ENCODE assay signal across 8 cellular contexts in genomic region chr5:159207222-159207615, GRCh38. TPM values are rescaled to one million over a fixed set of nuclear protein-coding genes. Genes with fewer than 3 reads are reported as not detected.
DNase-seq lines count a peak whose midpoint lies in the region; ATAC-seq, FAIRE-seq and TF ChIP-seq lines count a peak whose summit lies in the region.

No MANE protein-coding gene starts in this region.

- H3K18ac ChIP-seq in H1 (ENCODE audit: extremely low read depth, low read length) = no peak overlapping the region

- no peak for TF ChIP-seq RAD21 in H1 (IDR thresholded peaks at IDR 0.05 in 1 of 2, conservative IDR thresholded peaks at IDR 0.05 in 1 of 2; ENCODE audit: low read depth in 2 of 2, low read length in 2 of 2)

- DNase-seq in CD14-positive monocyte (ENCODE audit: low spot score) (no peak), NT2/D1 (ENCODE audit: low read depth, low spot score) (no peak), H1 (ENCODE audit: low read depth in 1 of 2, low spot score in 2 of 2) (no peak), GM10266 (ENCODE audit: extremely low spot score) (no peak), anterior cingulate cortex (lab: John Stamatoyannopoulos, UW) (no peak), UCSD-AML1 (lab: John Stamatoyannopoulos, UW; ENCODE audit: unreplicated experiment) (no peak)

- ATAC-seq in HG02571 (IDR thresholded peaks at IDR 0.05; ENCODE audit: unreplicated experiment) = no peak

- no peak overlapping the region for H3K56ac ChIP-seq in H1 (replicated peaks; ENCODE audit: insufficient read length, low read depth, low read length)

- no peak overlapping the region for H4K5ac ChIP-seq in H1 (ENCODE audit: insufficient read length, low read depth, low read length)

- H3K4me3 ChIP-seq in NT2/D1 (ENCODE audit: insufficient read length, low read depth) = peak overlapping the region; percentile 86
- H3K4me3 ChIP-seq in H1 (ENCODE audit: extremely low read depth in 1 of 4, insufficient read depth in 2 of 4, low read depth in 3 of 4, low read length in 4 of 4) = peak overlapping the region; percentile 86 to 95 (median 90); a peak in 7 of 8 replicates
- peak overlapping the region; percentile 98 for H3K4me3 ChIP-seq in neuron (ENCODE audit: low read length)

- H3K27me3 Mint-ChIP-seq in CD14-positive monocyte (ENCODE audit: low read depth in 3 of 3) = peaks cover 0 to 3% (median 0%) of the 10 kb centered on the region in 3 donors

- no peak overlapping the region for H3K4ac ChIP-seq in H1 (replicated peaks; ENCODE audit: insufficient read length, low read depth, low read length)

- no peak overlapping the region for H4K8ac ChIP-seq in H1 (ENCODE audit: extremely low read depth, insufficient read depth, low read length)

- H3K27ac Mint-ChIP-seq in CD14-positive monocyte = peak overlapping the region; percentile 12 to 95 (median 92)

- CTCF ChIA-PET in H1 (lab: Charles Lee; ENCODE audit: partially characterized antibody) = interaction anchor here (0.6 to 1.8 kb wide), 7 partner anchors 8 to 1739 kb away, joined by 3 to 7 read pairs (median 3); no protein-coding TSS in a partner anchor

- no peak overlapping the region for H2BK20ac ChIP-seq in H1 (ENCODE audit: low read length)

- no peak overlapping the region for H4K91ac ChIP-seq in H1 (replicated peaks; ENCODE audit: insufficient read length, low read length)

- H3K36me3 ChIP-seq in NT2/D1 (ENCODE audit: insufficient read depth, insufficient read length, low read length) = peaks cover 3% of the 10 kb centered on the region
- H3K36me3 ChIP-seq in H1 (ENCODE audit: control insufficient read depth in 2 of 4, insufficient read depth in 4 of 4, low read length in 3 of 4) = no peaks in the 10 kb centered on the region; a peak in 1 of 8 replicates
- H3K36me3 ChIP-seq in neuron (ENCODE audit: insufficient read depth, low read length) = peaks cover 8% of the 10 kb centered on the region

- peaks cover 10 to 12% of the 10 kb centered on the region in 2 donors for H3K36me3 Mint-ChIP-seq in CD14-positive monocyte

- H3K4me1 ChIP-seq in NT2/D1 (ENCODE audit: insufficient read depth, insufficient read length) (no peaks in the 10 kb centered on the region), H1 (replicated peaks in 1 of 4; ENCODE audit: control insufficient read depth in 3 of 4, insufficient read depth in 4 of 4, low read length in 3 of 4) (peaks cover 2 to 11% (median 4%) of the 10 kb centered on the region in 4 experiments; a peak in 5 of 7 replicates), neuron (ENCODE audit: insufficient read depth, low read length) (peaks cover 20% of the 10 kb centered on the region)

- H3K4me3 Mint-ChIP-seq in CD14-positive monocyte = peak overlapping the region; percentile 96 to 100

- no peaks in the 10 kb centered on the region for H3K9me3 Mint-ChIP-seq in CD14-positive monocyte

- peaks cover 21% of the 10 kb centered on the region for H3K23me2 ChIP-seq in H1 (ENCODE audit: low read depth, low read length)

- no peak overlapping the region for H2AFZ ChIP-seq in H1 (ENCODE audit: low read length)
- peak overlapping the region; percentile 57 for H2AFZ ChIP-seq in neuron (ENCODE audit: low read depth, low read length)

- H3K9me3 ChIP-seq in NT2/D1 (ENCODE audit: insufficient read depth, low read length) (no peaks in the 10 kb centered on the region), H1 (ENCODE audit: insufficient read depth in 2 of 2, low read depth in 1 of 2, low read length in 1 of 2) (no peaks in the 10 kb centered on the region), neuron (ENCODE audit: low read length) (no peaks in the 10 kb centered on the region)

- peak overlapping the region; percentile 84 to 96 for H3K4me2 ChIP-seq in H1 (ENCODE audit: insufficient read depth in 1 of 2, low read depth in 2 of 2, low read length in 2 of 2)

- TF ChIP-seq EP300 in H1 (IDR thresholded peaks at IDR 0.05; ENCODE audit: borderline replicate concordance in 1 of 2, low read depth in 2 of 2, low read length in 2 of 2) = no peak

- H3K4me1 Mint-ChIP-seq in CD14-positive monocyte = peaks cover 52% of the 10 kb centered on the region

- H2BK12ac ChIP-seq in H1 (ENCODE audit: low read depth, low read length) = 0 out of 2 replicates have a peak overlapping the region, but pooled peaks have one; percentile 31

- H3K9ac ChIP-seq in NT2/D1 (ENCODE audit: insufficient read length, low read depth) (peak overlapping the region; percentile 85), H1 (replicated peaks in 1 of 4; ENCODE audit: extremely low read depth in 1 of 4, low read depth in 3 of 4, low read length in 3 of 4) (peak overlapping the region in 2 of 4 experiments; percentile 13 to 83; a peak in 2 of 7 replicates)

- no peak overlapping the region for H2BK120ac ChIP-seq in H1 (replicated peaks; ENCODE audit: low read depth, low read length)

- H3K27ac ChIP-seq in H1 (ENCODE audit: low read depth, low read length) = no peak overlapping the region

- H3K79me2 ChIP-seq in H1 (ENCODE audit: control insufficient read depth in 1 of 2, insufficient read depth in 2 of 2, low read length in 2 of 2) = peaks cover 4 to 63% of the 10 kb centered on the region in 2 experiments; a peak in 3 of 4 replicates

- intact Hi-C loops in CD14-positive monocyte (cut with micrococcal nuclease) = loop anchor here in 1 of 2 donors (5.0 kb wide), 1 partner anchor 55 kb away; the partner anchor contains the start of gene UBLCP1

- H4K20me1 ChIP-seq in H1 (replicated peaks in 1 of 2; ENCODE audit: control insufficient read depth in 1 of 2, insufficient read depth in 2 of 2, low read length in 2 of 2) = peaks cover 4% of the 10 kb centered on the region in 2 experiments

- no peak overlapping the region for H2AK5ac ChIP-seq in H1 (ENCODE audit: low read depth, low read length)

- H3K14ac ChIP-seq in H1 (ENCODE audit: insufficient read length) = no peak overlapping the region

- no peak overlapping the region for H2BK15ac ChIP-seq in H1 (ENCODE audit: low read length)

- H3K23ac ChIP-seq in H1 (ENCODE audit: insufficient read length) = no peak overlapping the region

- no peak for TF ChIP-seq POLR2A in H1 (IDR thresholded peaks at IDR 0.05; ENCODE audit: control extremely low read depth in 1 of 2, low read depth in 2 of 2, low read length in 2 of 2)

- H3K79me1 ChIP-seq in H1 (ENCODE audit: low read depth, low read length) = peaks cover 2% of the 10 kb centered on the region; the same call in 1 of the 2 replicates

- TF ChIP-seq CTCF in CD14-positive monocyte (IDR thresholded peaks at IDR 0.05) = no peak
- TF ChIP-seq CTCF in H1 (IDR thresholded peaks at IDR 0.05; ENCODE audit: control extremely low read depth in 1 of 3, insufficient read depth in 1 of 3, low read depth in 1 of 3, low read length in 3 of 3) = no peak
- TF ChIP-seq CTCF in GM10266 (IDR thresholded peaks at IDR 0.05; ENCODE audit: control insufficient read depth, insufficient read depth, low read depth, missing control alignments) = no peak

- POLR2A ChIA-PET in H1 (lab: Charles Lee; ENCODE audit: partially characterized antibody) = interaction anchor here (0.7 to 1.8 kb wide), 4 partner anchors 9 to 40 kb away, joined by 3 to 7 read pairs (median 4); no protein-coding TSS in a partner anchor

- 68% methylated on average over 4 of the region's 4 CpGs; no CpG with 5 or more reads in 1 of the 2 experiments for WGBS in H1 (ENCODE audit: extremely low coverage in 1 of 2, insufficient coverage in 1 of 2, insufficient read length in 1 of 2, insufficient replicate concordance in 2 of 2, low coverage in 1 of 2, low lambda C conversion rate in 2 of 2, missing lambda C conversion rate in 1 of 2), 2 experiments

- no peak for FAIRE-seq in H1 (lab: Jason Lieb, UNC)

- no peak overlapping the region for H2BK5ac ChIP-seq in H1 (ENCODE audit: low read depth, low read length)

- H3K27me3 ChIP-seq in NT2/D1 (ENCODE audit: insufficient read depth, insufficient read length) (no peaks in the 10 kb centered on the region), H1 (replicated peaks in 1 of 4; ENCODE audit: control insufficient read depth in 3 of 4, extremely low read depth in 1 of 4, insufficient read depth in 3 of 4, low read length in 3 of 4) (peaks cover 0 to 5% (median 1%) of the 10 kb centered on the region in 4 experiments; a peak in 3 of 7 replicates), neuron (ENCODE audit: insufficient read depth, low read length) (no peaks in the 10 kb centered on the region)

TF ChIP-seq in H1, 55 proteins besides CTCF, POLR2A, EP300 and RAD21 (continues in another document):
- TF ChIP-seq TEAD4 (IDR thresholded peaks at IDR 0.05; ENCODE audit: low read depth, low read length) = no peak
- no peak for TF ChIP-seq SIX5 (IDR thresholded peaks at IDR 0.05; ENCODE audit: low read depth, low read length)
- no peak for TF ChIP-seq FOSL1 (IDR thresholded peaks at IDR 0.05; ENCODE audit: insufficient read depth, low read depth, low read length)
- TF ChIP-seq KDM4A (IDR thresholded peaks at IDR 0.05; ENCODE audit: low read depth, low read length, severe bottlenecking) = no peak
- no peak for TF ChIP-seq NANOG (IDR thresholded peaks at IDR 0.05; ENCODE audit: insufficient read depth, low read depth, low read length, poor library complexity, severe bottlenecking)
- TF ChIP-seq BCL11A (IDR thresholded peaks at IDR 0.05; ENCODE audit: low read depth in 2 of 2, low read length in 2 of 2) = no peak
- no peak for TF ChIP-seq SRF (IDR thresholded peaks at IDR 0.05; ENCODE audit: low read depth, low read length)
- TF ChIP-seq BACH1 (IDR thresholded peaks at IDR 0.05; ENCODE audit: low read length) = no peak

RNA-seq across cellular contexts. Expression of gene RNF145, which starts 2.1 kb away (rescaled TPM):
- polyA plus RNA-seq in CD14-positive monocyte = 10 to 100 TPM in 1 of 2 donors, 1 to 10 TPM in 1; 9.1 to 11.5 TPM
- 70.9 and 72.5 TPM in 2 replicates for total RNA-seq in H1 (2021; fragmentation: NEBNext Ultra II Directional; extraction: Animal tissue kit (Norgen Biotek cat#: 25700))
- 24.4 and 34.2 TPM in 2 replicates for polyA plus RNA-seq in H1 (2011; rRNA removed)
- 29.9 TPM for polyA plus RNA-seq in H1 (2011; cell fraction: cytosol; rRNA removed)
- polyA plus RNA-seq in H1 (2011; cell fraction: nucleus; rRNA removed) = 11.1 TPM
- polyA plus RNA-seq in H1 (2012, experiment 1 of 2) = 44.0 to 60.3 TPM (median 46.9 TPM) in 4 replicates
- 7.7 TPM for polyA plus RNA-seq in H1 (2012, experiment 2 of 2)
- 42.1 TPM for polyA plus RNA-seq in H1 (2013, experiment 1 of 2)
- 48.5 TPM for polyA plus RNA-seq in H1 (2013, experiment 2 of 2)
- polyA minus RNA-seq in H1 (2011; rRNA and poly(A)+ RNA removed) = 46.5 and 60.2 TPM in 2 replicates
- 22.0 TPM for polyA minus RNA-seq in H1 (2011; cell fraction: cytosol; rRNA and poly(A)+ RNA removed)
- polyA minus RNA-seq in H1 (2011; cell fraction: nucleus; rRNA and poly(A)+ RNA removed) = 21.1 TPM

RNA-seq across cellular contexts. Expression of gene UBLCP1, which starts 55.9 kb away (rescaled TPM):
- polyA plus RNA-seq in CD14-positive monocyte (10 to 100 TPM; 22.7 to 31.5 TPM), H1 (2011; rRNA removed) (6.8 and 13.0 TPM in 2 replicates)
- 40.9 and 43.0 TPM in 2 replicates for total RNA-seq in H1 (2021; fragmentation: NEBNext Ultra II Directional; extraction: Animal tissue kit (Norgen Biotek cat#: 25700))
- polyA plus RNA-seq in H1 (2011; cell fraction: cytosol; rRNA removed) = 19.4 TPM
- polyA plus RNA-seq in H1 (2011; cell fraction: nucleus; rRNA removed) = 2.9 TPM
- 13.5 to 35.1 TPM (median 17.8 TPM) in 4 replicates for polyA plus RNA-seq in H1 (2012, experiment 1 of 2)
- 2.8 TPM for polyA plus RNA-seq in H1 (2012, experiment 2 of 2)
- 53.3 TPM for polyA plus RNA-seq in H1 (2013, experiment 1 of 2)
- polyA plus RNA-seq in H1 (2013, experiment 2 of 2) = 48.0 TPM
- 5.2 and 7.4 TPM in 2 replicates for polyA minus RNA-seq in H1 (2011; rRNA and poly(A)+ RNA removed)
- polyA minus RNA-seq in H1 (2011; cell fraction: cytosol; rRNA and poly(A)+ RNA removed) = 7.0 TPM
- polyA minus RNA-seq in H1 (2011; cell fraction: nucleus; rRNA and poly(A)+ RNA removed) = 10.5 TPM
